ENCODE assay signal across 1 cellular context in the genomic region with DNA sequence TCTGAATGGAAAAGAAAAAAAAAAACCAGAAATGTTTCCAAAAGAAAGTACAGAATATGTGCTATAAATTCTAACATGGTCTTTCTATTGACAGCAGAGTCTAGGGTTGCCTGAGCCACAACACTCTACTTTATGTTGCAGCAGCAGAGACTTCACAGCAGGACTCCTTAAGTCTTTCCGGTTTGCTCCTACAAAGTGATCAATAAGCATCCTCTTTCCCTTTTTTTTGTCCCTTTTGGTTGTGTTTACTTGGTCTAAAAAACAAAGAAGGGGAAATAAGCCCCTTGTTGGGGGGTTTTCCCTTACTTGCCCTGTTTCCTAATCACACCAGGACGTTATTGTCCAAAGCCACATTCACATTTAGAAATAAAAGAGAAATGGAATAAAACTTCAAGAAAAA.
TF ChIP-seq lines count a peak whose summit lies in the region.

No MANE protein-coding gene starts in this region.

TF ChIP-seq in GM23338, 12 proteins besides CTCF, POLR2A, EP300 and RAD21 (continued from another document):
- TF ChIP-seq, protein P1, sequence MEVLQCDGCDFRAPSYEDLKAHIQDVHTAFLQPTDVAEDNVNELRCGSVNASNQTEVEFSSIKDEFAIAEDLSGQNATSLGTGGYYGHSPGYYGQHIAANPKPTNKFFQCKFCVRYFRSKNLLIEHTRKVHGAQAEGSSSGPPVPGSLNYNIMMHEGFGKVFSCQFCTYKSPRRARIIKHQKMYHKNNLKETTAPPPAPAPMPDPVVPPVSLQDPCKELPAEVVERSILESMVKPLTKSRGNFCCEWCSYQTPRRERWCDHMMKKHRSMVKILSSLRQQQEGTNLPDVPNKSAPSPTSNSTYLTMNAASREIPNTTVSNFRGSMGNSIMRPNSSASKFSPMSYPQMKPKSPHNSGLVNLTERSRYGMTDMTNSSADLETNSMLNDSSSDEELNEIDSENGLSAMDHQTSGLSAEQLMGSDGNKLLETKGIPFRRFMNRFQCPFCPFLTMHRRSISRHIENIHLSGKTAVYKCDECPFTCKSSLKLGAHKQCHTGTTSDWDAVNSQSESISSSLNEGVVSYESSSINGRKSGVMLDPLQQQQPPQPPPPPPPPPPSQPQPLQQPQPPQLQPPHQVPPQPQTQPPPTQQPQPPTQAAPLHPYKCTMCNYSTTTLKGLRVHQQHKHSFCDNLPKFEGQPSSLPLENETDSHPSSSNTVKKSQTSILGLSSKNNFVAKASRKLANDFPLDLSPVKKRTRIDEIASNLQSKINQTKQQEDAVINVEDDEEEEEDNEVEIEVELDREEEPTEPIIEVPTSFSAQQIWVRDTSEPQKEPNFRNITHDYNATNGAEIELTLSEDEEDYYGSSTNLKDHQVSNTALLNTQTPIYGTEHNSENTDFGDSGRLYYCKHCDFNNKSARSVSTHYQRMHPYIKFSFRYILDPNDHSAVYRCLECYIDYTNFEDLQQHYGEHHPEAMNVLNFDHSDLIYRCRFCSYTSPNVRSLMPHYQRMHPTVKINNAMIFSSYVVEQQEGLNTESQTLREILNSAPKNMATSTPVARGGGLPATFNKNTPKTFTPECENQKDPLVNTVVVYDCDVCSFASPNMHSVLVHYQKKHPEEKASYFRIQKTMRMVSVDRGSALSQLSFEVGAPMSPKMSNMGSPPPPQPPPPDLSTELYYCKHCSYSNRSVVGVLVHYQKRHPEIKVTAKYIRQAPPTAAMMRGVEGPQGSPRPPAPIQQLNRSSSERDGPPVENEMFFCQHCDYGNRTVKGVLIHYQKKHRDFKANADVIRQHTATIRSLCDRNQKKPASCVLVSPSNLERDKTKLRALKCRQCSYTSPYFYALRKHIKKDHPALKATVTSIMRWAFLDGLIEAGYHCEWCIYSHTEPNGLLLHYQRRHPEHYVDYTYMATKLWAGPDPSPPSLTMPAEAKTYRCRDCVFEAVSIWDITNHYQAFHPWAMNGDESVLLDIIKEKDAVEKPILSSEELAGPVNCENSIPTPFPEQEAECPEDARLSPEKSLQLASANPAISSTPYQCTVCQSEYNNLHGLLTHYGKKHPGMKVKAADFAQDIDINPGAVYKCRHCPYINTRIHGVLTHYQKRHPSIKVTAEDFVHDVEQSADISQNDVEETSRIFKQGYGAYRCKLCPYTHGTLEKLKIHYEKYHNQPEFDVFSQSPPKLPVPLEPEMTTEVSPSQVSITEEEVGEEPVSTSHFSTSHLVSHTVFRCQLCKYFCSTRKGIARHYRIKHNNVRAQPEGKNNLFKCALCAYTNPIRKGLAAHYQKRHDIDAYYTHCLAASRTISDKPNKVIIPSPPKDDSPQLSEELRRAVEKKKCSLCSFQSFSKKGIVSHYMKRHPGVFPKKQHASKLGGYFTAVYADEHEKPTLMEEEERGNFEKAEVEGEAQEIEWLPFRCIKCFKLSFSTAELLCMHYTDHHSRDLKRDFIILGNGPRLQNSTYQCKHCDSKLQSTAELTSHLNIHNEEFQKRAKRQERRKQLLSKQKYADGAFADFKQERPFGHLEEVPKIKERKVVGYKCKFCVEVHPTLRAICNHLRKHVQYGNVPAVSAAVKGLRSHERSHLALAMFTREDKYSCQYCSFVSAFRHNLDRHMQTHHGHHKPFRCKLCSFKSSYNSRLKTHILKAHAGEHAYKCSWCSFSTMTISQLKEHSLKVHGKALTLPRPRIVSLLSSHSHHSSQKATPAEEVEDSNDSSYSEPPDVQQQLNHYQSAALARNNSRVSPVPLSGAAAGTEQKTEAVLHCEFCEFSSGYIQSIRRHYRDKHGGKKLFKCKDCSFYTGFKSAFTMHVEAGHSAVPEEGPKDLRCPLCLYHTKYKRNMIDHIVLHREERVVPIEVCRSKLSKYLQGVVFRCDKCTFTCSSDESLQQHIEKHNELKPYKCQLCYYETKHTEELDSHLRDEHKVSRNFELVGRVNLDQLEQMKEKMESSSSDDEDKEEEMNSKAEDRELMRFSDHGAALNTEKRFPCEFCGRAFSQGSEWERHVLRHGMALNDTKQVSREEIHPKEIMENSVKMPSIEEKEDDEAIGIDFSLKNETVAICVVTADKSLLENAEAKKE (CRISPR knock-in tag; IDR thresholded peaks at IDR 0.05) = no peak
- no peak for TF ChIP-seq STAT1 (IDR thresholded peaks at IDR 0.05; ENCODE audit: unreplicated experiment)
